13 cellular contexts compared by ENCODE assay signal in genomic region chr6:138594042-138594636, GRCh38.
DNase-seq lines count a peak whose midpoint lies in the region; ATAC-seq and TF ChIP-seq lines count a peak whose summit lies in the region.
"Had no signal": no experiment of that assay in that cellular context is flagged by ENCODE, and none has a peak within 500 bp of the region (broad histone marks: within the 10 kb centered on the region; RNA-seq: fewer than 3 reads in every experiment).

No MANE protein-coding gene starts in this region.

- H3K27ac ChIP-seq in A673 (ENCODE audit: low read depth, low read length, poor library complexity, severe bottlenecking) (peak overlapping the region; percentile 86), left lung (peak overlapping the region; percentile 72 to 82)

- H3K4me1 Mint-ChIP-seq in activated T-helper 2 cell treated with anti-CD3 and anti-CD28 coated beads, Interferon-gamma antibody, Interleukin-2, Interleukin-4, amounts not matched to agents 10 μg/mL and 5 μg/mL and 100 μg/mL, durations not matched to agents 14 hours and 24 hours and 36 hours (ENCODE audit: low read depth) = peaks cover 40% of the 10 kb centered on the region

- H3K4me1 ChIP-seq in A673 (ENCODE audit: insufficient read depth, low read length, poor library complexity, severe bottlenecking) = peaks cover 42% of the 10 kb centered on the region
- peaks cover 0 to 23% of the 10 kb centered on the region in 2 donors for H3K4me1 ChIP-seq in left lung

- BruUV-seq in A673 (replicated peaks; lab: Mats Ljungman, UMichigan) = no TSS peak

- intact Hi-C loops in A673 (cut with micrococcal nuclease; ENCODE audit: unreplicated experiment) = loop anchor here (5.0 kb wide), 1 partner anchor 773 kb away; no protein-coding TSS in a partner anchor
- intact Hi-C loops in activated T-helper 2 cell treated with anti-CD3 and anti-CD28 coated beads, Interferon-gamma antibody, Interleukin-2, Interleukin-4, amounts not matched to agents 10 μg/mL and 5 μg/mL and 100 μg/mL, durations not matched to agents 14 hours and 24 hours and 36 hours (cut with micrococcal nuclease) = loop anchor here (5.0 kb wide), 6 partner anchors 98 to 773 kb away; partner anchors contain the start of genes ABRACL and REPS1
- intact Hi-C loops in left lung (cut with DNase I) = loop anchor here (5.0 to 10.0 kb wide), 2 partner anchors 171 to 173 kb away; no protein-coding TSS in a partner anchor

- H3K4me3 ChIP-seq in A673 (ENCODE audit: low read depth, low read length, poor library complexity, severe bottlenecking) (peak overlapping the region; percentile 22), left lung (no peak overlapping the region)

- no peak for ATAC-seq in left lung
- ATAC-seq in HG02759 (IDR thresholded peaks at IDR 0.05; ENCODE audit: unreplicated experiment) = no peak
- ATAC-seq in HG03457 (IDR thresholded peaks at IDR 0.05; ENCODE audit: unreplicated experiment) = no peak
- ATAC-seq in GM18520 (IDR thresholded peaks at IDR 0.05; ENCODE audit: unreplicated experiment) = no peak

- H3K36me3 Mint-ChIP-seq in activated T-helper 2 cell treated with anti-CD3 and anti-CD28 coated beads, Interferon-gamma antibody, Interleukin-2, Interleukin-4, amounts not matched to agents 10 μg/mL and 5 μg/mL and 100 μg/mL, durations not matched to agents 14 hours and 24 hours and 36 hours (ENCODE audit: low read depth) = no peaks in the 10 kb centered on the region

- TF ChIP-seq CTCF in A673 (conservative IDR thresholded peaks at IDR 0.05; ENCODE audit: low read depth, low read length) (no peak), left lung (IDR thresholded peaks at IDR 0.05) (no peak)

- H3K9me3 ChIP-seq in A673 (ENCODE audit: low read depth, low read length, poor library complexity, severe bottlenecking) = no peaks in the 10 kb centered on the region
- H3K9me3 ChIP-seq in left lung = no peaks in the 10 kb centered on the region

- H3K9me3 Mint-ChIP-seq in activated T-helper 2 cell treated with anti-CD3 and anti-CD28 coated beads, Interferon-gamma antibody, Interleukin-2, Interleukin-4, amounts not matched to agents 10 μg/mL and 5 μg/mL and 100 μg/mL, durations not matched to agents 14 hours and 24 hours and 36 hours = no peaks in the 10 kb centered on the region

- H3K36me3 ChIP-seq in A673 (ENCODE audit: insufficient read depth, low read length, poor library complexity, severe bottlenecking) (no peaks in the 10 kb centered on the region), left lung (no peaks in the 10 kb centered on the region)

- DNase-seq in A673 (ENCODE audit: low spot score) (no peak), HCEC 1CT (peak; percentile 11), left lung (no peak), hepatic stellate cell (ENCODE audit: low spot score) (no peak)
- no peak for DNase-seq in activated T-helper 2 cell treated with anti-CD3 and anti-CD28 coated beads, Interferon-gamma antibody, Interleukin-2, Interleukin-4, amounts not matched to agents 10 μg/mL and 5 μg/mL and 100 μg/mL, durations not matched to agents 14 hours and 24 hours and 36 hours (ENCODE audit: low spot score)
- DNase-seq: activated T-cell treated with anti-CD3 and anti-CD28 coated beads, Interleukin-2, amount 50 U/mL, for 1 hour; effector CD8-positive, alpha-beta T cell; GOT3; NCI-H446; stimulated activated CD8-positive, alpha-beta memory T cell treated with anti-CD3 and anti-CD28 coated beads, Interleukin-4, amount 100 ng/mL, for 48 hours had no signal

- H3K4me3 Mint-ChIP-seq in activated T-helper 2 cell treated with anti-CD3 and anti-CD28 coated beads, Interferon-gamma antibody, Interleukin-2, Interleukin-4, amounts not matched to agents 10 μg/mL and 5 μg/mL and 100 μg/mL, durations not matched to agents 14 hours and 24 hours and 36 hours (ENCODE audit: low read depth) = no peak overlapping the region

- POLR2A ChIA-PET in A673 (lab: Charles Lee; ENCODE audit: low non-redundant PET) = no interaction called here

- peak overlapping the region; percentile 15 for H3K27ac Mint-ChIP-seq in activated T-helper 2 cell treated with anti-CD3 and anti-CD28 coated beads, Interferon-gamma antibody, Interleukin-2, Interleukin-4, amounts not matched to agents 10 μg/mL and 5 μg/mL and 100 μg/mL, durations not matched to agents 14 hours and 24 hours and 36 hours

- H3K27me3 Mint-ChIP-seq in activated T-helper 2 cell treated with anti-CD3 and anti-CD28 coated beads, Interferon-gamma antibody, Interleukin-2, Interleukin-4, amounts not matched to agents 10 μg/mL and 5 μg/mL and 100 μg/mL, durations not matched to agents 14 hours and 24 hours and 36 hours (ENCODE audit: low read depth) = peaks cover 1% of the 10 kb centered on the region

- H3K27me3 ChIP-seq in A673 (replicated peaks; ENCODE audit: insufficient read depth, low read depth, low read length, poor library complexity) = no peaks in the 10 kb centered on the region
- H3K27me3 ChIP-seq in left lung = no peaks in the 10 kb centered on the region

- CTCF ChIA-PET in A673 (lab: Charles Lee) = interaction anchor here (0.7 to 0.9 kb wide), 3 partner anchors 42 to 173 kb away, joined by 3 to 4 read pairs (median 3); no protein-coding TSS in a partner anchor
